In genomic region chr22:35904752-35905151, GRCh38 we compare ENCODE assay signal across 25 cellular contexts.
A peak's percentile ranks its signal among the peaks of the same experiment; 100 is the strongest.
DNase-seq lines count a peak whose midpoint lies in the region; ATAC-seq, FAIRE-seq and TF ChIP-seq lines count a peak whose summit lies in the region.
"Had no signal": no experiment of that assay in that cellular context is flagged by ENCODE, and none has a peak within 500 bp of the region (broad histone marks: within the 10 kb centered on the region; RNA-seq: fewer than 3 reads in every experiment).

No MANE protein-coding gene starts in this region.

- H3K27ac ChIP-seq in cardiac muscle cell (peak overlapping the region; percentile 99), keratinocyte (ENCODE audit: control insufficient read depth, insufficient read depth, low read length) (no peak overlapping the region), smooth muscle cell (ENCODE audit: low read depth) (peak overlapping the region; percentile 70)
- H3K27ac ChIP-seq: HL-60, SJCRH30 had no signal

- intact Hi-C loops in Right ventricle myocardium inferior (cut with DNase I) (no loop called here), cardiac septum (cut with DNase I) (no loop called here)

- FAIRE-seq in keratinocyte (lab: Jason Lieb, UNC): no peak
- FAIRE-seq: GM12891, HepG2, K562 had no signal

- peaks cover 50% of the 10 kb centered on the region for H3K79me2 ChIP-seq in keratinocyte (ENCODE audit: control insufficient read depth, insufficient read depth, low read length)
- H3K79me2 ChIP-seq in smooth muscle cell (ENCODE audit: low read depth): peaks cover 92% of the 10 kb centered on the region

- ATAC-seq in Right ventricle myocardium inferior (peak; percentile 58), HG03460 (IDR thresholded peaks at IDR 0.05; ENCODE audit: unreplicated experiment) (no peak)
- ATAC-seq: CD8-positive, alpha-beta T cell; HepG2; K562; PC-3 had no signal

- H3K9me1 ChIP-seq in keratinocyte (ENCODE audit: control insufficient read depth, extremely low read depth, insufficient read depth, low read length): no peaks in the 10 kb centered on the region

- peaks cover 26% of the 10 kb centered on the region for H3F3A ChIP-seq in smooth muscle cell (ENCODE audit: low read depth)

- H4K20me1 ChIP-seq in keratinocyte (ENCODE audit: control insufficient read depth, extremely low read depth, insufficient read depth, low read length) (no peaks in the 10 kb centered on the region), smooth muscle cell (ENCODE audit: low read depth) (peaks cover 62% of the 10 kb centered on the region)

- H3K9ac ChIP-seq in keratinocyte (ENCODE audit: control insufficient read depth, extremely low read depth, insufficient read depth, low read length) (no peak overlapping the region), smooth muscle cell (ENCODE audit: low read depth) (no peak overlapping the region)

- 87% methylated on average over 6 of the region's 6 CpGs for WGBS in smooth muscle cell (ENCODE audit: low lambda C conversion rate)

- H3K4me3 ChIP-seq in cardiac muscle cell (no peak overlapping the region), keratinocyte (ENCODE audit: control insufficient read depth in 2 of 3, extremely low read depth in 1 of 3, insufficient read depth in 2 of 3, low read depth in 1 of 3, low read length in 3 of 3) (no peak overlapping the region), smooth muscle cell (no peak overlapping the region)
- H3K4me3 ChIP-seq: K562, SJCRH30 had no signal

- dilution Hi-C loops in keratinocyte (cut with MboI; ENCODE audit: extremely low pct_ligation_motif_present, low sequenced_read_pairs): no loop called here

- H3K9me3 ChIP-seq in cardiac muscle cell (ENCODE audit: low read depth) (no peaks in the 10 kb centered on the region), keratinocyte (ENCODE audit: control insufficient read depth, low read depth, low read length) (no peaks in the 10 kb centered on the region), smooth muscle cell (replicated peaks; ENCODE audit: low read depth) (no peaks in the 10 kb centered on the region)
- H3K9me3 ChIP-seq: SJCRH30 had no signal

- TF ChIP-seq CTCF in cardiac muscle cell (IDR thresholded peaks at IDR 0.05; ENCODE audit: low read depth, low read length) (no peak), keratinocyte (optimal IDR thresholded peaks at IDR 0.05 in 1 of 3, IDR thresholded peaks at IDR 0.05 in 1 of 3, conservative IDR thresholded peaks at IDR 0.05 in 1 of 3; ENCODE audit: extremely low read depth in 1 of 3, insufficient read depth in 2 of 3, low read length in 3 of 3) (no peak), smooth muscle cell (IDR thresholded peaks at IDR 0.05; ENCODE audit: borderline replicate concordance, insufficient read depth, poor library complexity, severe bottlenecking) (no peak)

- H3K4me1 ChIP-seq in cardiac muscle cell (ENCODE audit: low read depth): peaks cover 65% of the 10 kb centered on the region
- H3K4me1 ChIP-seq in keratinocyte (ENCODE audit: control insufficient read depth, extremely low read depth, insufficient read depth, low read length): peaks cover 55% of the 10 kb centered on the region
- H3K4me1 ChIP-seq in smooth muscle cell (ENCODE audit: low read depth): peaks cover 20% of the 10 kb centered on the region

- DNase-seq in Right ventricle myocardium inferior (ENCODE audit: missing footprints) (no peak), cardiac septum (ENCODE audit: low spot score) (no peak), cardiac muscle cell (ENCODE audit: low read depth in 1 of 2, low spot score in 1 of 2) (no peak), keratinocyte (ENCODE audit: low read depth, low spot score) (no peak), smooth muscle cell (lab: John Stamatoyannopoulos, UW; ENCODE audit: unreplicated experiment) (no peak), NCI-H187 treated with DMSO at 0.1 percent for 48 hours (lab: John Stamatoyannopoulos, UW) (no peak), germinal center (ENCODE audit: low spot score) (no peak)
- DNase-seq: AML-193; C1 segment of cervical spinal cord; CD8-positive, alpha-beta T cell; DND-41; H7; MM.1S; NCI-H1092 treated with DMSO at 0.1 percent for 48 hours; NCI-H146; NCI-H2029 treated with DMSO at 0.1 percent for 48 hours; NCI-H226; NCI-H774; PC-3; SJCRH30 had no signal

- no peak overlapping the region for H2AFZ ChIP-seq in keratinocyte (ENCODE audit: control insufficient read depth, low read length)
- no peak overlapping the region for H2AFZ ChIP-seq in smooth muscle cell (ENCODE audit: low read depth)

- H3K4me2 ChIP-seq in keratinocyte (ENCODE audit: control insufficient read depth, extremely low read depth, insufficient read depth, low read depth, low read length) (peak overlapping the region; percentile 18), smooth muscle cell (peak overlapping the region; percentile 34)

- H3K36me3 ChIP-seq in cardiac muscle cell (no peaks in the 10 kb centered on the region), keratinocyte (ENCODE audit: control insufficient read depth in 2 of 2, extremely low read depth in 1 of 2, insufficient read depth in 2 of 2, low read length in 2 of 2) (no peaks in the 10 kb centered on the region), smooth muscle cell (ENCODE audit: low read depth) (no peaks in the 10 kb centered on the region)

- no peaks in the 10 kb centered on the region for H3K27me3 ChIP-seq in cardiac muscle cell
- H3K27me3 ChIP-seq in keratinocyte (ENCODE audit: control insufficient read depth, extremely low read depth, insufficient read depth, low read length): no peaks in the 10 kb centered on the region
- no peaks in the 10 kb centered on the region for H3K27me3 ChIP-seq in smooth muscle cell (ENCODE audit: low read depth)
- H3K27me3 ChIP-seq: SJCRH30 had no signal
